17 cellular contexts compared by ENCODE assay signal in genomic region chr3:53008932-53009331, GRCh38. TPM values are rescaled to one million over a fixed set of nuclear protein-coding genes. Genes with fewer than 3 reads are reported as not detected.
A peak's percentile ranks its signal among the peaks of the same experiment; 100 is the strongest.
DNase-seq lines count a peak whose midpoint lies in the region; ATAC-seq, FAIRE-seq and TF ChIP-seq lines count a peak whose summit lies in the region.
"Had no signal": no experiment of that assay in that cellular context is flagged by ENCODE, and none has a peak within 500 bp of the region (broad histone marks: within the 10 kb centered on the region; RNA-seq: fewer than 3 reads in every experiment).

No MANE protein-coding gene starts in this region.

- 57% methylated on average over 6 of the region's 6 CpGs for WGBS in GM12878 (ENCODE audit: insufficient coverage, insufficient replicate concordance, low lambda C conversion rate, missing lambda C conversion rate)

- no peaks in the 10 kb centered on the region for H3K27me3 ChIP-seq in GM12878 (replicated peaks in 1 of 2; ENCODE audit: control insufficient read depth in 2 of 2, insufficient read depth in 2 of 2, low read length in 1 of 2)
- H3K27me3 ChIP-seq: BE2C had no signal

- ATAC-seq in GM12878: no peak
- ATAC-seq in stimulated activated naive B cell treated with anti-CD40 and anti-IgM and Interleukin-4, amounts not matched to agents 10 μg/mL and 1 μg/mL and 100 μg/mL, for 72 hours (replicated peaks): no peak
- no peak for ATAC-seq in GM21367 (IDR thresholded peaks at IDR 0.05; ENCODE audit: unreplicated experiment)

- peaks cover 28 to 34% of the 10 kb centered on the region in 2 donors for H3K4me1 Mint-ChIP-seq in stimulated activated naive B cell treated with anti-CD40 and anti-IgM and Interleukin-4, amounts not matched to agents 10 μg/mL and 1 μg/mL and 100 μg/mL, for 72 hours
- H3K4me1 Mint-ChIP-seq in HFFc6 (ENCODE audit: low read depth): peaks cover 10% of the 10 kb centered on the region; the same call in 1 of the 2 replicates

- peaks cover 2 to 5% of the 10 kb centered on the region in 2 donors for H3K36me3 Mint-ChIP-seq in stimulated activated naive B cell treated with anti-CD40 and anti-IgM and Interleukin-4, amounts not matched to agents 10 μg/mL and 1 μg/mL and 100 μg/mL, for 72 hours
- H3K36me3 Mint-ChIP-seq in HFFc6 (ENCODE audit: low read depth): no peaks in the 10 kb centered on the region

- POLR2A ChIA-PET in GM12878 (lab: Charles Lee): no interaction called here

- DNase-seq in GM12891 (ENCODE audit: insufficient read length, low spot score): no peak
- peak; percentile 33 for DNase-seq in MV-4-11 (lab: John Stamatoyannopoulos, UW)
- DNase-seq in GM12878 (ENCODE audit: low read depth, low spot score): no peak
- DNase-seq in stimulated activated naive B cell treated with anti-CD40 and anti-IgM and Interleukin-4, amounts not matched to agents 10 μg/mL and 1 μg/mL and 100 μg/mL, for 72 hours: no peak
- DNase-seq in GF-D8 (lab: John Stamatoyannopoulos, UW): no peak
- no peak for DNase-seq in HFFc6
- DNase-seq: ACHN; BE2C; Caco-2; CD4-positive, alpha-beta T cell; H9 had no signal

- SMC1A ChIA-PET in GM12878 (lab: Charles Lee; ENCODE audit: uncharacterized antibody, unreplicated experiment): no interaction called here

- in situ Hi-C loops in GM12878 (cut with MboI): no loop called here

- H3K27ac ChIP-seq in GM12878 (ENCODE audit: control insufficient read depth, insufficient read depth): no peak overlapping the region
- H3K27ac ChIP-seq: C4-2B had no signal

- no peak overlapping the region for H2AFZ ChIP-seq in GM12878 (ENCODE audit: control insufficient read depth, low read depth, low read length)

- intact Hi-C loops in GM12878 (cut with micrococcal nuclease; ENCODE audit: unreplicated experiment): no loop called here

- no peak for TF ChIP-seq EP300 in GM12878 (IDR thresholded peaks at IDR 0.05; ENCODE audit: borderline replicate concordance in 1 of 2, control insufficient read depth in 1 of 2, low read depth in 2 of 2, low read length in 2 of 2)

- no peaks in the 10 kb centered on the region for H3K27me3 Mint-ChIP-seq in stimulated activated naive B cell treated with anti-CD40 and anti-IgM and Interleukin-4, amounts not matched to agents 10 μg/mL and 1 μg/mL and 100 μg/mL, for 72 hours
- peaks cover 2% of the 10 kb centered on the region; the same call in 1 of the 2 replicates for H3K27me3 Mint-ChIP-seq in HFFc6 (ENCODE audit: insufficient read depth)
- H3K27me3 Mint-ChIP-seq: CD4-positive, alpha-beta T cell had no signal

- TF ChIP-seq POLR2A in GM12891 (IDR thresholded peaks at IDR 0.05; ENCODE audit: low read depth, low read length): no peak
- TF ChIP-seq POLR2A in GM12878 (IDR thresholded peaks at IDR 0.05; ENCODE audit: low read depth, low read length): no peak

- RAD21 ChIA-PET in GM12878 (lab: Charles Lee; ENCODE audit: unreplicated experiment): no interaction called here

- H3K27ac Mint-ChIP-seq in stimulated activated naive B cell treated with anti-CD40 and anti-IgM and Interleukin-4, amounts not matched to agents 10 μg/mL and 1 μg/mL and 100 μg/mL, for 72 hours: peak overlapping the region; percentile 27
- H3K27ac Mint-ChIP-seq in HFFc6: no peak overlapping the region
- H3K27ac Mint-ChIP-seq: H9 had no signal

- BruUV-seq in GM12878 (replicated peaks; lab: Mats Ljungman, UMichigan): no TSS peak

- H3K4me3 Mint-ChIP-seq in stimulated activated naive B cell treated with anti-CD40 and anti-IgM and Interleukin-4, amounts not matched to agents 10 μg/mL and 1 μg/mL and 100 μg/mL, for 72 hours: no peak overlapping the region
- H3K4me3 Mint-ChIP-seq in HFFc6: no peak overlapping the region
- H3K4me3 Mint-ChIP-seq: CD4-positive, alpha-beta T cell; H9 had no signal

- no peak overlapping the region for H3K4me3 ChIP-seq in GM12878

- peaks cover 3% of the 10 kb centered on the region; the same call in 1 of the 2 replicates for H3K79me2 ChIP-seq in GM12878 (ENCODE audit: control insufficient read depth, insufficient read depth, low read length)

- FAIRE-seq in GM12891 (lab: Jason Lieb, UNC): peak; percentile 9
- FAIRE-seq in GM12878 (lab: Jason Lieb, UNC): no peak
- FAIRE-seq: A204.1, D721Med, G401.6, H1 had no signal

- no peak for TF ChIP-seq RAD21 in GM12878 (IDR thresholded peaks at IDR 0.05; ENCODE audit: insufficient read depth, low read depth, low read length)

- H3K4me2 ChIP-seq in GM12878 (ENCODE audit: control insufficient read depth, insufficient read depth): no peak overlapping the region

- CTCF ChIA-PET in GM12878 (lab: Yijun Ruan, JAX): no interaction called here

- no peaks in the 10 kb centered on the region for H3K9me3 ChIP-seq in GM12878 (replicated peaks; ENCODE audit: control insufficient read depth, insufficient read depth, low read length)
- H3K9me3 ChIP-seq: BE2C, Caco-2 had no signal

- H3K9me3 Mint-ChIP-seq in stimulated activated naive B cell treated with anti-CD40 and anti-IgM and Interleukin-4, amounts not matched to agents 10 μg/mL and 1 μg/mL and 100 μg/mL, for 72 hours: no peaks in the 10 kb centered on the region
- no peaks in the 10 kb centered on the region for H3K9me3 Mint-ChIP-seq in HFFc6
- H3K9me3 Mint-ChIP-seq: CD4-positive, alpha-beta T cell; H9 had no signal

- H3K36me3 ChIP-seq in GM12878 (ENCODE audit: control insufficient read depth in 2 of 2, insufficient read depth in 2 of 2, low read length in 1 of 2): no peaks in the 10 kb centered on the region
- H3K36me3 ChIP-seq: BE2C had no signal

- H3K9ac ChIP-seq in GM12878 (ENCODE audit: control insufficient read depth, insufficient read depth, low read length): no peak overlapping the region

- peaks cover 14% of the 10 kb centered on the region for H3K4me1 ChIP-seq in GM12878 (ENCODE audit: control insufficient read depth, insufficient read depth, low read length)
- H3K4me1 ChIP-seq: BE2C had no signal

- no peaks in the 10 kb centered on the region for H4K20me1 ChIP-seq in GM12878 (ENCODE audit: control insufficient read depth, insufficient read depth)

- no peak for TF ChIP-seq CTCF in GM12878 (IDR thresholded peaks at IDR 0.05 in 2 of 3, conservative IDR thresholded peaks at IDR 0.05 in 1 of 3; ENCODE audit: control insufficient read depth in 2 of 3, extremely low read depth in 1 of 3, insufficient read depth in 1 of 3, low read depth in 3 of 3, low read length in 3 of 3)
- TF ChIP-seq CTCF in HFFc6 (IDR thresholded peaks at IDR 0.05): no peak

TF ChIP-seq in GM12891, 5 proteins besides CTCF, POLR2A, EP300 and RAD21:
- TF ChIP-seq POLR2AphosphoS5 (IDR thresholded peaks at IDR 0.05; ENCODE audit: low read depth, low read length) (no peak), SPI1 (IDR thresholded peaks at IDR 0.05; ENCODE audit: low read depth, low read length) (peak; percentile 82)

TF ChIP-seq in GM12878, 131 proteins besides CTCF, POLR2A, EP300 and RAD21:
- TF ChIP-seq RBBP5 (conservative IDR thresholded peaks at IDR 0.05) (no peak), ZNF384 (IDR thresholded peaks at IDR 0.05; ENCODE audit: borderline replicate concordance, low read depth, low read length) (no peak), JUNB (IDR thresholded peaks at IDR 0.05) (no peak), IKZF2 (IDR thresholded peaks at IDR 0.05) (peak; percentile 44 to 50; a peak in 3 of 4 replicates), IKZF1 (conservative IDR thresholded peaks at IDR 0.05) (0 out of 2 replicates have a peak, but pooled peaks have one; percentile 29), CHD4 (IDR thresholded peaks at IDR 0.05) (no peak), NR2F1 (conservative IDR thresholded peaks at IDR 0.05) (0 out of 2 replicates have a peak, but pooled peaks have one; percentile 14), SPI1 (IDR thresholded peaks at IDR 0.05; ENCODE audit: borderline replicate concordance, insufficient read depth, low read depth, low read length) (peak; percentile 74), BHLHE40 (IDR thresholded peaks at IDR 0.05; ENCODE audit: borderline replicate concordance in 1 of 2, low read depth in 2 of 2, low read length in 1 of 2) (no peak), SIX5 (IDR thresholded peaks at IDR 0.05; ENCODE audit: low read depth, low read length, severe bottlenecking) (no peak), ZNF622 (IDR thresholded peaks at IDR 0.05) (no peak), ESRRA (IDR thresholded peaks at IDR 0.05; ENCODE audit: low read length) (no peak), NR2C2 (IDR thresholded peaks at IDR 0.05; ENCODE audit: borderline replicate concordance, control insufficient read depth, insufficient read length, low read depth) (no peak), POU2F2 (IDR thresholded peaks at IDR 0.05; ENCODE audit: borderline replicate concordance, low read depth, low read length) (no peak)
TF ChIP-seq in GM12878: peak in this region for 4.

RNA-seq across cellular contexts. Expression of gene SFMBT1, which starts 36.9 kb away (rescaled TPM):
- 3.5 TPM for polyA plus RNA-seq in GM12891 (2012; ENCODE audit: low read depth, missing spikeins)
- 27.9 and 32.4 TPM in 2 replicates for total RNA-seq in GM12878 (2013; cell fraction: nucleolus; rRNA removed)
- 14.1 and 19.5 TPM in 2 replicates for total RNA-seq in GM12878 (2014; rRNA removed)
- 10.3 and 12.1 TPM in 2 replicates for total RNA-seq in GM12878 (2014; rRNA removed; fragmentation: Illumina TruSeq; extraction: Trizol)
- total RNA-seq in GM12878 (2021): 17.8 and 18.6 TPM in 2 replicates
- 4.7 TPM for polyA plus RNA-seq in GM12878 (2011; ENCODE audit: low read depth)
- 9.2 and 9.8 TPM in 2 replicates for polyA plus RNA-seq in GM12878 (2011; rRNA removed)
- 6.9 and 8.4 TPM in 2 replicates for polyA plus RNA-seq in GM12878 (2011; cell fraction: cytosol; rRNA removed)
- polyA plus RNA-seq in GM12878 (2011; cell fraction: nucleus; rRNA removed): 12.1 and 13.6 TPM in 2 replicates
- 5.6 and 7.5 TPM in 2 replicates for polyA plus RNA-seq in GM12878 (2012)
- polyA plus RNA-seq in GM12878 (2014; fragmentation: Illumina TruSeq; extraction: Trizol): 11.1 and 12.1 TPM in 2 replicates
- polyA plus RNA-seq in GM12878 (2014; fragmentation: Nextera tagmentation; extraction: Ambion mirVana): 1 to 10 TPM; 3.2 to 4.3 TPM
- 9.6 and 11.2 TPM in 2 replicates for polyA plus RNA-seq in GM12878 (2014; rRNA removed)
- polyA plus RNA-seq in GM12878 (2016; fragmentation: Nextera tagmentation; extraction: Ambion mirVana): 10 to 100 TPM; 10.8 to 12.9 TPM
- polyA minus RNA-seq in GM12878 (2011; rRNA and poly(A)+ RNA removed): 18.7 and 23.7 TPM in 2 replicates
- polyA minus RNA-seq in GM12878 (2011; cell fraction: cytosol; rRNA and poly(A)+ RNA removed): 9.9 and 12.2 TPM in 2 replicates
- polyA minus RNA-seq in GM12878 (2011; cell fraction: nucleus; rRNA and poly(A)+ RNA removed): 12.5 and 29.7 TPM in 2 replicates
- total RNA-seq in HFFc6 (2021; fragmentation: NEBNext Ultra II Directional; extraction: Animal tissue kit (Norgen Biotek cat#: 25700)): 1 to 10 TPM; 3.0 to 4.8 (median 3.9) TPM
